1 cellular context compared by ENCODE assay signal in the genomic region with DNA sequence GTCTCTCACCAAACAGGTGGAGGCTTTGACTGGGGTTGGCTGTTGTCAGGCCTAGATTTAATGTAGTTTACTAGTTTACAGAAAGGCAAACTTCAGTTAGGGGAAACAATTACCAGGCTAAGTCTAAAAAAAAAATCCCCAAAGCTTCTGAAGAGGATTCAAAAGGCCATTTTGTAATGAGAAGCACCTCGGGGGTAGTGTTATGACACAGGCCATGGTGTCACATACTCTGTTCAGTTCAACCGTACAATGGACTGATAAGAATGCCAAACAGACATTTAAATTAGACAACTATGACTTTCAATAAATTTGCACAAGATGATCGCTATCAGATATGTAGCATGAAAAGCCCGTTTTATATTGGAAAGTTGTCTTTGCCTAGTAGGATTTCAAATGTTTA.
TF ChIP-seq lines count a peak whose summit lies in the region.

No MANE protein-coding gene starts in this region.

TF ChIP-seq in GM23338, 12 proteins besides CTCF, POLR2A, EP300 and RAD21 (continued from another document):
- TF ChIP-seq, protein P1, sequence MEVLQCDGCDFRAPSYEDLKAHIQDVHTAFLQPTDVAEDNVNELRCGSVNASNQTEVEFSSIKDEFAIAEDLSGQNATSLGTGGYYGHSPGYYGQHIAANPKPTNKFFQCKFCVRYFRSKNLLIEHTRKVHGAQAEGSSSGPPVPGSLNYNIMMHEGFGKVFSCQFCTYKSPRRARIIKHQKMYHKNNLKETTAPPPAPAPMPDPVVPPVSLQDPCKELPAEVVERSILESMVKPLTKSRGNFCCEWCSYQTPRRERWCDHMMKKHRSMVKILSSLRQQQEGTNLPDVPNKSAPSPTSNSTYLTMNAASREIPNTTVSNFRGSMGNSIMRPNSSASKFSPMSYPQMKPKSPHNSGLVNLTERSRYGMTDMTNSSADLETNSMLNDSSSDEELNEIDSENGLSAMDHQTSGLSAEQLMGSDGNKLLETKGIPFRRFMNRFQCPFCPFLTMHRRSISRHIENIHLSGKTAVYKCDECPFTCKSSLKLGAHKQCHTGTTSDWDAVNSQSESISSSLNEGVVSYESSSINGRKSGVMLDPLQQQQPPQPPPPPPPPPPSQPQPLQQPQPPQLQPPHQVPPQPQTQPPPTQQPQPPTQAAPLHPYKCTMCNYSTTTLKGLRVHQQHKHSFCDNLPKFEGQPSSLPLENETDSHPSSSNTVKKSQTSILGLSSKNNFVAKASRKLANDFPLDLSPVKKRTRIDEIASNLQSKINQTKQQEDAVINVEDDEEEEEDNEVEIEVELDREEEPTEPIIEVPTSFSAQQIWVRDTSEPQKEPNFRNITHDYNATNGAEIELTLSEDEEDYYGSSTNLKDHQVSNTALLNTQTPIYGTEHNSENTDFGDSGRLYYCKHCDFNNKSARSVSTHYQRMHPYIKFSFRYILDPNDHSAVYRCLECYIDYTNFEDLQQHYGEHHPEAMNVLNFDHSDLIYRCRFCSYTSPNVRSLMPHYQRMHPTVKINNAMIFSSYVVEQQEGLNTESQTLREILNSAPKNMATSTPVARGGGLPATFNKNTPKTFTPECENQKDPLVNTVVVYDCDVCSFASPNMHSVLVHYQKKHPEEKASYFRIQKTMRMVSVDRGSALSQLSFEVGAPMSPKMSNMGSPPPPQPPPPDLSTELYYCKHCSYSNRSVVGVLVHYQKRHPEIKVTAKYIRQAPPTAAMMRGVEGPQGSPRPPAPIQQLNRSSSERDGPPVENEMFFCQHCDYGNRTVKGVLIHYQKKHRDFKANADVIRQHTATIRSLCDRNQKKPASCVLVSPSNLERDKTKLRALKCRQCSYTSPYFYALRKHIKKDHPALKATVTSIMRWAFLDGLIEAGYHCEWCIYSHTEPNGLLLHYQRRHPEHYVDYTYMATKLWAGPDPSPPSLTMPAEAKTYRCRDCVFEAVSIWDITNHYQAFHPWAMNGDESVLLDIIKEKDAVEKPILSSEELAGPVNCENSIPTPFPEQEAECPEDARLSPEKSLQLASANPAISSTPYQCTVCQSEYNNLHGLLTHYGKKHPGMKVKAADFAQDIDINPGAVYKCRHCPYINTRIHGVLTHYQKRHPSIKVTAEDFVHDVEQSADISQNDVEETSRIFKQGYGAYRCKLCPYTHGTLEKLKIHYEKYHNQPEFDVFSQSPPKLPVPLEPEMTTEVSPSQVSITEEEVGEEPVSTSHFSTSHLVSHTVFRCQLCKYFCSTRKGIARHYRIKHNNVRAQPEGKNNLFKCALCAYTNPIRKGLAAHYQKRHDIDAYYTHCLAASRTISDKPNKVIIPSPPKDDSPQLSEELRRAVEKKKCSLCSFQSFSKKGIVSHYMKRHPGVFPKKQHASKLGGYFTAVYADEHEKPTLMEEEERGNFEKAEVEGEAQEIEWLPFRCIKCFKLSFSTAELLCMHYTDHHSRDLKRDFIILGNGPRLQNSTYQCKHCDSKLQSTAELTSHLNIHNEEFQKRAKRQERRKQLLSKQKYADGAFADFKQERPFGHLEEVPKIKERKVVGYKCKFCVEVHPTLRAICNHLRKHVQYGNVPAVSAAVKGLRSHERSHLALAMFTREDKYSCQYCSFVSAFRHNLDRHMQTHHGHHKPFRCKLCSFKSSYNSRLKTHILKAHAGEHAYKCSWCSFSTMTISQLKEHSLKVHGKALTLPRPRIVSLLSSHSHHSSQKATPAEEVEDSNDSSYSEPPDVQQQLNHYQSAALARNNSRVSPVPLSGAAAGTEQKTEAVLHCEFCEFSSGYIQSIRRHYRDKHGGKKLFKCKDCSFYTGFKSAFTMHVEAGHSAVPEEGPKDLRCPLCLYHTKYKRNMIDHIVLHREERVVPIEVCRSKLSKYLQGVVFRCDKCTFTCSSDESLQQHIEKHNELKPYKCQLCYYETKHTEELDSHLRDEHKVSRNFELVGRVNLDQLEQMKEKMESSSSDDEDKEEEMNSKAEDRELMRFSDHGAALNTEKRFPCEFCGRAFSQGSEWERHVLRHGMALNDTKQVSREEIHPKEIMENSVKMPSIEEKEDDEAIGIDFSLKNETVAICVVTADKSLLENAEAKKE (CRISPR knock-in tag; IDR thresholded peaks at IDR 0.05): no peak
- TF ChIP-seq ZNF331 (CRISPR knock-in tag; IDR thresholded peaks at IDR 0.05; ENCODE audit: low read depth) (no peak), EZH2 (IDR thresholded peaks at IDR 0.05; ENCODE audit: low read depth, unreplicated experiment) (no peak), CREB1 (CRISPR knock-in tag; IDR thresholded peaks at IDR 0.05; ENCODE audit: low read depth) (no peak), ZNF114 (CRISPR knock-in tag; IDR thresholded peaks at IDR 0.05) (no peak), EZH2phosphoT487 (IDR thresholded peaks at IDR 0.05; ENCODE audit: unreplicated experiment) (no peak)
- TF ChIP-seq, protein P2, sequence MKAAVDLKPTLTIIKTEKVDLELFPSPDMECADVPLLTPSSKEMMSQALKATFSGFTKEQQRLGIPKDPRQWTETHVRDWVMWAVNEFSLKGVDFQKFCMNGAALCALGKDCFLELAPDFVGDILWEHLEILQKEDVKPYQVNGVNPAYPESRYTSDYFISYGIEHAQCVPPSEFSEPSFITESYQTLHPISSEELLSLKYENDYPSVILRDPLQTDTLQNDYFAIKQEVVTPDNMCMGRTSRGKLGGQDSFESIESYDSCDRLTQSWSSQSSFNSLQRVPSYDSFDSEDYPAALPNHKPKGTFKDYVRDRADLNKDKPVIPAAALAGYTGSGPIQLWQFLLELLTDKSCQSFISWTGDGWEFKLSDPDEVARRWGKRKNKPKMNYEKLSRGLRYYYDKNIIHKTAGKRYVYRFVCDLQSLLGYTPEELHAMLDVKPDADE (IDR thresholded peaks at IDR 0.05): no peak
- TF ChIP-seq, protein P3, sequence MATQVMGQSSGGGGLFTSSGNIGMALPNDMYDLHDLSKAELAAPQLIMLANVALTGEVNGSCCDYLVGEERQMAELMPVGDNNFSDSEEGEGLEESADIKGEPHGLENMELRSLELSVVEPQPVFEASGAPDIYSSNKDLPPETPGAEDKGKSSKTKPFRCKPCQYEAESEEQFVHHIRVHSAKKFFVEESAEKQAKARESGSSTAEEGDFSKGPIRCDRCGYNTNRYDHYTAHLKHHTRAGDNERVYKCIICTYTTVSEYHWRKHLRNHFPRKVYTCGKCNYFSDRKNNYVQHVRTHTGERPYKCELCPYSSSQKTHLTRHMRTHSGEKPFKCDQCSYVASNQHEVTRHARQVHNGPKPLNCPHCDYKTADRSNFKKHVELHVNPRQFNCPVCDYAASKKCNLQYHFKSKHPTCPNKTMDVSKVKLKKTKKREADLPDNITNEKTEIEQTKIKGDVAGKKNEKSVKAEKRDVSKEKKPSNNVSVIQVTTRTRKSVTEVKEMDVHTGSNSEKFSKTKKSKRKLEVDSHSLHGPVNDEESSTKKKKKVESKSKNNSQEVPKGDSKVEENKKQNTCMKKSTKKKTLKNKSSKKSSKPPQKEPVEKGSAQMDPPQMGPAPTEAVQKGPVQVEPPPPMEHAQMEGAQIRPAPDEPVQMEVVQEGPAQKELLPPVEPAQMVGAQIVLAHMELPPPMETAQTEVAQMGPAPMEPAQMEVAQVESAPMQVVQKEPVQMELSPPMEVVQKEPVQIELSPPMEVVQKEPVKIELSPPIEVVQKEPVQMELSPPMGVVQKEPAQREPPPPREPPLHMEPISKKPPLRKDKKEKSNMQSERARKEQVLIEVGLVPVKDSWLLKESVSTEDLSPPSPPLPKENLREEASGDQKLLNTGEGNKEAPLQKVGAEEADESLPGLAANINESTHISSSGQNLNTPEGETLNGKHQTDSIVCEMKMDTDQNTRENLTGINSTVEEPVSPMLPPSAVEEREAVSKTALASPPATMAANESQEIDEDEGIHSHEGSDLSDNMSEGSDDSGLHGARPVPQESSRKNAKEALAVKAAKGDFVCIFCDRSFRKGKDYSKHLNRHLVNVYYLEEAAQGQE (IDR thresholded peaks at IDR 0.05; ENCODE audit: unreplicated experiment): no peak
TF ChIP-seq in GM23338: peak in this region for 0.
